Comparison of ENCODE assay signal across 8 cellular contexts in genomic region chr15:75809986-75810750, GRCh38. TPM values are rescaled to one million over a fixed set of nuclear protein-coding genes. Genes with fewer than 3 reads are reported as not detected.
DNase-seq lines count a peak whose midpoint lies in the region; ATAC-seq and TF ChIP-seq lines count a peak whose summit lies in the region.

No MANE protein-coding gene starts in this region.

- BruUV-seq in mammary epithelial cell (replicated peaks; lab: Mats Ljungman, UMichigan): no TSS peak

- TF ChIP-seq CTCF in mammary epithelial cell (conservative IDR thresholded peaks at IDR 0.05 in 1 of 2, IDR thresholded peaks at IDR 0.05 in 1 of 2; ENCODE audit: extremely low read depth in 1 of 2, insufficient read depth in 1 of 2, low read depth in 1 of 2, low read length in 2 of 2) (peak; percentile 65 to 84), nephron (IDR thresholded peaks at IDR 0.05; ENCODE audit: unreplicated experiment in 3 of 3) (peak; percentile 10 to 41 (median 28))

- H3K36me3 ChIP-seq in mammary epithelial cell (ENCODE audit: insufficient read depth, low read length): no peaks in the 10 kb centered on the region

- no peak overlapping the region for H3K9ac ChIP-seq in mammary epithelial cell (ENCODE audit: insufficient read depth, low read length)

- ATAC-seq in GM21786 (IDR thresholded peaks at IDR 0.05; ENCODE audit: unreplicated experiment) (no peak), HG03439 (IDR thresholded peaks at IDR 0.05; ENCODE audit: unreplicated experiment) (no peak), GM21360 (IDR thresholded peaks at IDR 0.05; ENCODE audit: unreplicated experiment) (no peak)

- no peak overlapping the region for H3K27ac Mint-ChIP-seq in activated naive CD4-positive, alpha-beta T cell treated with anti-CD3 and anti-CD28 coated beads for 36 hours
- no peak overlapping the region for H3K27ac Mint-ChIP-seq in nephron

- H2AFZ ChIP-seq in mammary epithelial cell (ENCODE audit: low read depth, low read length): peak overlapping the region; percentile 83

- H4K20me1 ChIP-seq in mammary epithelial cell (ENCODE audit: insufficient read depth, low read length): no peaks in the 10 kb centered on the region

- no peaks in the 10 kb centered on the region for H3K79me2 ChIP-seq in mammary epithelial cell (ENCODE audit: insufficient read depth, low read length)

- H3K4me1 Mint-ChIP-seq in activated naive CD4-positive, alpha-beta T cell treated with anti-CD3 and anti-CD28 coated beads for 36 hours (ENCODE audit: low read depth): no peaks in the 10 kb centered on the region
- no peaks in the 10 kb centered on the region for H3K4me1 Mint-ChIP-seq in nephron

- peak; percentile 31 for DNase-seq in activated naive CD4-positive, alpha-beta T cell treated with anti-CD3 and anti-CD28 coated beads for 36 hours
- no peak for DNase-seq in activated naive CD4-positive, alpha-beta T cell treated with anti-CD3 and anti-CD28 coated beads, Interleukin-2, amount 50 U/mL, for 16 hours
- DNase-seq in NCI-H510A (lab: John Stamatoyannopoulos, UW) (peak; percentile 15), mammary epithelial cell (peak; percentile 60)

- H3K27ac ChIP-seq in mammary epithelial cell (ENCODE audit: insufficient read depth, low read depth, low read length): no peak overlapping the region

- no peaks in the 10 kb centered on the region for H3K27me3 Mint-ChIP-seq in activated naive CD4-positive, alpha-beta T cell treated with anti-CD3 and anti-CD28 coated beads for 36 hours (ENCODE audit: low read depth)
- peaks cover 21% of the 10 kb centered on the region for H3K27me3 Mint-ChIP-seq in nephron (ENCODE audit: low read depth)

- H3K9me3 Mint-ChIP-seq in activated naive CD4-positive, alpha-beta T cell treated with anti-CD3 and anti-CD28 coated beads for 36 hours: no peaks in the 10 kb centered on the region
- no peaks in the 10 kb centered on the region for H3K9me3 Mint-ChIP-seq in nephron

- intact Hi-C loops in activated naive CD4-positive, alpha-beta T cell treated with anti-CD3 and anti-CD28 coated beads for 36 hours (cut with micrococcal nuclease): loop anchor here (1.0 to 2.0 kb wide), 2 partner anchors 247 to 329 kb away; no protein-coding TSS in a partner anchor
- intact Hi-C loops in mammary epithelial cell (cut with micrococcal nuclease): loop anchor here (1.0 to 5.0 kb wide), 7 partner anchors 34 to 341 kb away; partner anchors contain the start of gene FBXO22

- no peak overlapping the region for H3K4me3 ChIP-seq in mammary epithelial cell (replicated peaks in 1 of 3; ENCODE audit: insufficient read depth in 1 of 3, low read depth in 2 of 3, low read length in 3 of 3)

- peaks cover 2% of the 10 kb centered on the region for H3K9me3 ChIP-seq in mammary epithelial cell (replicated peaks; ENCODE audit: insufficient read depth, low read length)

- no peak overlapping the region for H3K4me2 ChIP-seq in mammary epithelial cell (ENCODE audit: insufficient read depth, low read depth, low read length)

- 50% methylated on average over 8 of the region's 10 CpGs for WGBS in mammary epithelial cell (ENCODE audit: low coverage, missing lambda C conversion rate)

- in situ Hi-C loops in mammary epithelial cell (cut with MboI; ENCODE audit: low sequenced_read_pairs in 2 of 2): loop anchor here (10.0 kb wide), 3 partner anchors 115 to 335 kb away; no protein-coding TSS in a partner anchor

- H3K36me3 Mint-ChIP-seq in activated naive CD4-positive, alpha-beta T cell treated with anti-CD3 and anti-CD28 coated beads for 36 hours (ENCODE audit: low read depth): no peaks in the 10 kb centered on the region
- H3K36me3 Mint-ChIP-seq in nephron (ENCODE audit: low read depth): no peaks in the 10 kb centered on the region

- H3K27me3 ChIP-seq in mammary epithelial cell (ENCODE audit: insufficient read depth, low read length): no peaks in the 10 kb centered on the region

- dilution Hi-C loops in mammary epithelial cell (cut with HindIII; ENCODE audit: low sequenced_read_pairs): loop anchor here (5.0 to 10.0 kb wide), 3 partner anchors 98 to 275 kb away; partner anchors contain the start of gene CSPG4

- peaks cover 12% of the 10 kb centered on the region for H3K4me1 ChIP-seq in mammary epithelial cell (ENCODE audit: insufficient read depth, low read length)

- CTCF ChIA-PET in activated naive CD4-positive, alpha-beta T cell treated with anti-CD3 and anti-CD28 coated beads for 36 hours (lab: Charles Lee): interaction anchor here (0.6 to 3.1 kb wide), 14 partner anchors 8 to 329 kb away, joined by 3 to 22 read pairs (median 3); no protein-coding TSS in a partner anchor
- CTCF ChIA-PET in mammary epithelial cell (lab: Charles Lee; ENCODE audit: low non-redundant PET): interaction anchor here (0.6 to 1.7 kb wide), 7 partner anchors 43 to 716 kb away, joined by 3 to 29 read pairs (median 4); no protein-coding TSS in a partner anchor

- no peak overlapping the region for H3K4me3 Mint-ChIP-seq in activated naive CD4-positive, alpha-beta T cell treated with anti-CD3 and anti-CD28 coated beads for 36 hours
- H3K4me3 Mint-ChIP-seq in nephron: no peak overlapping the region

RNA-seq across cellular contexts. Expression of gene UBE2Q2, which starts 33.1 kb away (rescaled TPM):
- total RNA-seq in activated naive CD4-positive, alpha-beta T cell treated with anti-CD3 and anti-CD28 coated beads for 36 hours: 10 to 100 TPM; 14.7 to 15.4 TPM
- 10 to 100 TPM; 47.9 to 57.2 TPM for total RNA-seq in mammary epithelial cell
- 21.5 TPM for polyA plus RNA-seq in mammary epithelial cell
- 22.1 TPM for polyA minus RNA-seq in mammary epithelial cell
